In the genomic region with DNA sequence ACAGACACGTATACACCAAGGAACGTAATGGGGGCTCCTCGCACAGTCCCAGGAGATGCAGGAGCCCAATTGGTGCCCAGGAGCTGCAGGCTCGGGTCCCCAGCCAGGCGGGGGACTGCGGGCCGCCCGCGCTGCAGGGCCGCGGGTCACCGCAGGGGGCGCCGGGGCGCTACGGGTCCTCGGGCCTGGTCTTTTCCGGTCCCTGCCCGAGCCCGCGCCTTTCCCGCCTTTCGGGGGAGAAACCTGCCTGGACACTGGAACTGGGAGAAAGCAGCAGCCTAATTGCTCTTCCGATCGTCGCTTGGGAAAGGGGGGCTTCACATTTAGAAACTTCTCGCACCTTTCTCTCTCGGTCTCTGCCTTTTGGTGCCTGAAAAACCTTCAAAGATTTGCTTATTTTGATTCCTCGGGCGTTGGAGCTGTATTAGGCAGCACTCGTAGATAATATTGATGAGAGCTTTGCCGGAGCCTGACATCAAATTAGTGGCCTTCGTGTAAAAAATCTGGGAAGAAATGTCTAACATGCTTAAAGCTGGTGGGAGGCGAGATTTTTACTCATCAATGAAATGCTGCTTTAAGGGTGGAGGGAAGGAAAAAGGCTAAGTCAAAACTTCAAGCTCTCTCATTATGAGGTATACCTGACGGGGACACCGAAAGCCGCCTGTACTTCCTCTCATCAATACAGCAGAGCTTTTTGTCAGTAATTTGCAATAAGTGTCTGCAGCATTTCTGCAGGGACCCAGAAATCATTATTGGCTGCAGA, we compare ENCODE assay signal across 9 cellular contexts. TPM values are rescaled to one million over a fixed set of nuclear protein-coding genes. Genes with fewer than 3 reads are reported as not detected.
DNase-seq lines count a peak whose midpoint lies in the region; ATAC-seq and TF ChIP-seq lines count a peak whose summit lies in the region.
"Had no signal": no experiment of that assay in that cellular context is flagged by ENCODE, and none has a peak within 500 bp of the region (broad histone marks: within the 10 kb centered on the region; RNA-seq: fewer than 3 reads in every experiment).

No MANE protein-coding gene starts in this region.

- H3K23ac ChIP-seq in mesendoderm (ENCODE audit: low read length): no peak overlapping the region

- peaks cover 100% of the 10 kb centered on the region for H3K27me3 ChIP-seq in GM23338 (ENCODE audit: insufficient read depth)
- H3K27me3 ChIP-seq in mesendoderm (ENCODE audit: insufficient read depth, low read length, poor library complexity): peaks cover 63% of the 10 kb centered on the region

- H4K8ac ChIP-seq in mesendoderm (ENCODE audit: low read depth, low read length): no peak overlapping the region

- H3K18ac ChIP-seq in mesendoderm (ENCODE audit: low read length): peak overlapping the region; percentile 56

- DNase-seq in CD14-positive monocyte (ENCODE audit: low spot score) (no peak), GM23338 (ENCODE audit: low spot score) (peak; percentile 91), mesendoderm (peak; percentile 81), hepatic stellate cell (ENCODE audit: low spot score) (no peak)
- DNase-seq in activated naive CD8-positive, alpha-beta T cell treated with anti-CD3 and anti-CD28 coated beads, Interleukin-2, amount 10 ng/mL, durations not matched to agents 7 days and 5 days: peak; percentile 59

- H3K27me3 Mint-ChIP-seq in CD14-positive monocyte (ENCODE audit: low read depth in 3 of 3): peaks cover 91 to 100% (median 94%) of the 10 kb centered on the region in 3 donors
- H3K27me3 Mint-ChIP-seq in GM23338 (ENCODE audit: insufficient read depth, low read depth, poor library complexity): peaks cover 95% of the 10 kb centered on the region
- H3K27me3 Mint-ChIP-seq in activated naive CD8-positive, alpha-beta T cell treated with anti-CD3 and anti-CD28 coated beads, Interleukin-2, amount 10 ng/mL, durations not matched to agents 7 days and 5 days: peaks cover 90% of the 10 kb centered on the region

- peaks cover 0 to 15% of the 10 kb centered on the region in 2 donors for H3K36me3 Mint-ChIP-seq in CD14-positive monocyte
- no peaks in the 10 kb centered on the region; the same call in 2 of the 3 replicates for H3K36me3 Mint-ChIP-seq in GM23338 (ENCODE audit: low read depth)
- peaks cover 6% of the 10 kb centered on the region for H3K36me3 Mint-ChIP-seq in activated naive CD8-positive, alpha-beta T cell treated with anti-CD3 and anti-CD28 coated beads, Interleukin-2, amount 10 ng/mL, durations not matched to agents 7 days and 5 days

- H3K79me2 ChIP-seq in GM23338 (replicated peaks; ENCODE audit: insufficient read depth): no peaks in the 10 kb centered on the region
- H3K79me2 ChIP-seq in mesendoderm (ENCODE audit: control insufficient read depth, insufficient read depth, low read length): no peaks in the 10 kb centered on the region

- peaks cover 52% of the 10 kb centered on the region for H3K4me1 ChIP-seq in GM23338 (ENCODE audit: insufficient read depth)
- peaks cover 7% of the 10 kb centered on the region for H3K4me1 ChIP-seq in mesendoderm (ENCODE audit: control insufficient read depth, low read depth, low read length)

- no peak overlapping the region for H3K27ac ChIP-seq in GM23338 (ENCODE audit: low read depth)
- H3K27ac ChIP-seq in mesendoderm (ENCODE audit: low read depth, low read length): no peak overlapping the region

- peaks cover 22% of the 10 kb centered on the region; the same call in 1 of the 2 replicates for H4K20me1 ChIP-seq in GM23338 (replicated peaks; ENCODE audit: insufficient read depth)

- WGBS in mesendoderm (ENCODE audit: extremely low coverage, insufficient coverage, low lambda C conversion rate): no CpG with 5 or more reads among the region's 37 CpGs

- H3K4me3 ChIP-seq in GM23338 (peak overlapping the region; percentile 52), mesendoderm (ENCODE audit: low read length) (no peak overlapping the region)

- POLR2A ChIA-PET in activated naive CD8-positive, alpha-beta T cell treated with anti-CD3 and anti-CD28 coated beads, Interleukin-2, amount 10 ng/mL, durations not matched to agents 7 days and 5 days (lab: Charles Lee): interaction anchor here (0.5 kb wide), 1 partner anchor 111 kb away, joined by 5 read pairs; no protein-coding TSS in a partner anchor

- no peak overlapping the region for H4K5ac ChIP-seq in mesendoderm (ENCODE audit: low read length)

- intact Hi-C loops in CD14-positive monocyte (cut with micrococcal nuclease): no loop called here

- H3K9me2 ChIP-seq in GM23338 (ENCODE audit: insufficient read depth): no peaks in the 10 kb centered on the region

- no peak overlapping the region for H2BK15ac ChIP-seq in mesendoderm (replicated peaks; ENCODE audit: low read depth)

- peak overlapping the region; percentile 64; the same call in 1 of the 2 replicates for H2AFZ ChIP-seq in GM23338

- H3K27ac Mint-ChIP-seq in CD14-positive monocyte (no peak overlapping the region), GM23338 (no peak overlapping the region)
- H3K27ac Mint-ChIP-seq in activated naive CD8-positive, alpha-beta T cell treated with anti-CD3 and anti-CD28 coated beads, Interleukin-2, amount 10 ng/mL, durations not matched to agents 7 days and 5 days: no peak overlapping the region

- H2BK120ac ChIP-seq in mesendoderm (ENCODE audit: low read depth, low read length): no peak overlapping the region

- H3K79me1 ChIP-seq in mesendoderm (ENCODE audit: low read length): no peaks in the 10 kb centered on the region

- H2BK5ac ChIP-seq in mesendoderm (ENCODE audit: low read length): no peak overlapping the region

- no peak overlapping the region for H3K4ac ChIP-seq in mesendoderm (ENCODE audit: low read depth, low read length)

- H2AK5ac ChIP-seq in mesendoderm (ENCODE audit: low read length): no peak overlapping the region

- peak; percentile 64 for ATAC-seq in GM23338
- ATAC-seq in activated naive CD8-positive, alpha-beta T cell treated with anti-CD3 and anti-CD28 coated beads, Interleukin-2, amount 10 ng/mL, durations not matched to agents 7 days and 5 days (ENCODE audit: low read depth): no peak
- ATAC-seq in HG03565 (IDR thresholded peaks at IDR 0.05; ENCODE audit: unreplicated experiment): no peak
- ATAC-seq in GM21529 (IDR thresholded peaks at IDR 0.05; ENCODE audit: unreplicated experiment): no peak
- ATAC-seq in GM21390 (IDR thresholded peaks at IDR 0.05; ENCODE audit: unreplicated experiment): no peak

- H3K56ac ChIP-seq in mesendoderm (ENCODE audit: low read length): peak overlapping the region; percentile 59

- H3K4me1 Mint-ChIP-seq in CD14-positive monocyte: peaks cover 45% of the 10 kb centered on the region
- peaks cover 53% of the 10 kb centered on the region for H3K4me1 Mint-ChIP-seq in GM23338
- H3K4me1 Mint-ChIP-seq in activated naive CD8-positive, alpha-beta T cell treated with anti-CD3 and anti-CD28 coated beads, Interleukin-2, amount 10 ng/mL, durations not matched to agents 7 days and 5 days: peaks cover 28% of the 10 kb centered on the region

- H3K4me2 ChIP-seq in GM23338: peak overlapping the region; percentile 83
- H3K4me2 ChIP-seq in mesendoderm (ENCODE audit: low read length): peak overlapping the region; percentile 23

- H3F3A ChIP-seq in GM23338 (replicated peaks; ENCODE audit: low read depth): peaks cover 28% of the 10 kb centered on the region

- H3K9me3 Mint-ChIP-seq in CD14-positive monocyte (peaks cover 0 to 42% (median 30%) of the 10 kb centered on the region in 7 donors), GM23338 (no peaks in the 10 kb centered on the region)
- peaks cover 6% of the 10 kb centered on the region for H3K9me3 Mint-ChIP-seq in activated naive CD8-positive, alpha-beta T cell treated with anti-CD3 and anti-CD28 coated beads, Interleukin-2, amount 10 ng/mL, durations not matched to agents 7 days and 5 days

- no peaks in the 10 kb centered on the region for H3K36me3 ChIP-seq in GM23338 (ENCODE audit: insufficient read depth)
- H3K36me3 ChIP-seq in mesendoderm (ENCODE audit: control insufficient read depth, insufficient read depth, low read length): no peaks in the 10 kb centered on the region

- peak; percentile 73 for TF ChIP-seq CTCF in CD14-positive monocyte (IDR thresholded peaks at IDR 0.05)
- TF ChIP-seq CTCF in GM23338 (conservative IDR thresholded peaks at IDR 0.05; ENCODE audit: low read depth in 2 of 2): peak; percentile 62 to 79

- H3K4me3 Mint-ChIP-seq in CD14-positive monocyte: peak overlapping the region; percentile 13 to 87
- H3K4me3 Mint-ChIP-seq in GM23338: peak overlapping the region; percentile 70
- peak overlapping the region; percentile 46 for H3K4me3 Mint-ChIP-seq in activated naive CD8-positive, alpha-beta T cell treated with anti-CD3 and anti-CD28 coated beads, Interleukin-2, amount 10 ng/mL, durations not matched to agents 7 days and 5 days

- H3K9ac ChIP-seq in mesendoderm (ENCODE audit: low read length): peak overlapping the region; percentile 33

TF ChIP-seq in GM23338, 12 proteins besides CTCF, POLR2A, EP300 and RAD21:
- TF ChIP-seq EZH2phosphoT487 (IDR thresholded peaks at IDR 0.05; ENCODE audit: unreplicated experiment) (peak; percentile 27), EZH2 (IDR thresholded peaks at IDR 0.05; ENCODE audit: low read depth, unreplicated experiment) (peak; percentile 82), CREB1 (CRISPR knock-in tag; IDR thresholded peaks at IDR 0.05; ENCODE audit: low read depth) (no peak), JUNB (IDR thresholded peaks at IDR 0.05; ENCODE audit: unreplicated experiment) (no peak), ETS1 (IDR thresholded peaks at IDR 0.05) (no peak)

RNA-seq across cellular contexts. Expression of gene BARHL2, which starts 12.6 kb away (rescaled TPM):
- polyA plus RNA-seq in CD14-positive monocyte (not detected), GM23338 (2016; fragmentation: Nextera tagmentation; extraction: Ambion mirVana) (not detected in 2 replicates)
- not detected in 2 replicates for total RNA-seq in GM23338 (2014; rRNA removed; shearing (Covaris generic))
- total RNA-seq in activated naive CD8-positive, alpha-beta T cell treated with anti-CD3 and anti-CD28 coated beads, Interleukin-2, amount 10 ng/mL, durations not matched to agents 7 days and 5 days: not detected
- polyA plus RNA-seq in mesendoderm (2013, experiment 1 of 2): 0.01 TPM
- 0.06 TPM for polyA plus RNA-seq in mesendoderm (2013, experiment 2 of 2)
- polyA plus RNA-seq: keratinocyte had no signal

Comparison
In these comparisons a context has a peak if more than half of its experiments do, and no peak if none do; other contexts are left out.
1. DNase-seq: peak in GM23338 (single experiment), activated naive CD8-positive, alpha-beta T cell treated with anti-CD3 and anti-CD28 coated beads, Interleukin-2, amount 10 ng/mL, durations not matched to agents 7 days and 5 days (single experiment) and mesendoderm (single experiment); none in CD14-positive monocyte (single experiment) and hepatic stellate cell (single experiment).
2. Peak in every context shown above with its lines, with median percentiles within 50 percentile points of each other: H3K4me3 Mint-ChIP-seq.